16 cellular contexts compared by ENCODE assay signal in the genomic region with DNA sequence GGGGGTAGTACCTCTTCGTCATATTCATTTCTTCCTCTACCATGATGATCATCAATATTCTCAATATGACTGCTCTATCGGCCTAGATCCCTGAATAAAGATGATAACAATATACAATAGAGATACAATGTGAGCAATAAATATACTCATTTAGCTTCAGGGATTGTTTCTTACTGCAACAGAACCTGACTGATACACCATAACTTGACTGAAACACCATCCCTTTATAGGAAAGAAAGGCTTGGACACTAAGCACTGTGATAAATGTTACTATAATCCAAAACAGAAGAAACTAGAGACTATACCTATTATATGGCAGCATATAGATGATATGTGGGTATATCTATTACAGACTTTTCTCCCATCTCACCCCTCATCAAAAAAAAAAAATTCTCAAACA. TPM values are rescaled to one million over a fixed set of nuclear protein-coding genes. Genes with fewer than 3 reads are reported as not detected.
"Had no signal": no experiment of that assay in that cellular context is flagged by ENCODE, and none has a peak within 500 bp of the region (broad histone marks: within the 10 kb centered on the region; RNA-seq: fewer than 3 reads in every experiment).

No MANE protein-coding gene starts in this region.

- H3K4me1 Mint-ChIP-seq: activated B cell treated with CpG ODN at 0.5 μM for 24 hours; activated CD4-positive, alpha-beta T cell treated with anti-CD3 and anti-CD28 coated beads, Interleukin-2, amount 10 ng/mL, durations not matched to agents 24 days and 14 days; activated naive CD4-positive, alpha-beta T cell treated with anti-CD3 and anti-CD28 coated beads, Interleukin-2, amount 50 U/mL, for 24 hours; activated T-helper 17 cell treated with anti-CD3 and anti-CD28 coated beads, Interleukin-2, amount 50 U/mL, for 72 hours; endodermal cell; T-helper 17 cell had no signal

- H3K36me3 Mint-ChIP-seq: activated naive CD4-positive, alpha-beta T cell treated with anti-CD3 and anti-CD28 coated beads, Interleukin-2, amount 50 U/mL, for 24 hours; mesothelial cell of epicardium; neural progenitor cell had no signal

- H3K27ac Mint-ChIP-seq: activated B cell treated with CpG ODN at 0.5 μM for 24 hours; activated CD4-positive, alpha-beta T cell treated with anti-CD3 and anti-CD28 coated beads, Interleukin-2, amount 10 ng/mL, durations not matched to agents 24 days and 14 days; activated naive CD4-positive, alpha-beta T cell treated with anti-CD3 and anti-CD28 coated beads, Interleukin-2, amount 50 U/mL, for 24 hours; activated T-helper 17 cell treated with anti-CD3 and anti-CD28 coated beads, Interleukin-2, amount 50 U/mL, for 72 hours; endodermal cell; mesothelial cell of epicardium; neural progenitor cell; T-helper 17 cell had no signal

- ATAC-seq: activated T-helper 17 cell treated with anti-CD3 and anti-CD28 coated beads, Interleukin-2, amount 50 U/mL, for 72 hours; right cardiac atrium; T-helper 17 cell had no signal

- H3K4me3 Mint-ChIP-seq: activated B cell treated with CpG ODN at 0.5 μM for 24 hours; activated CD4-positive, alpha-beta T cell treated with anti-CD3 and anti-CD28 coated beads, Interleukin-2, amount 10 ng/mL, durations not matched to agents 24 days and 14 days; activated naive CD4-positive, alpha-beta T cell treated with anti-CD3 and anti-CD28 coated beads, Interleukin-2, amount 50 U/mL, for 24 hours; activated T-helper 17 cell treated with anti-CD3 and anti-CD28 coated beads, Interleukin-2, amount 50 U/mL, for 72 hours; endodermal cell; mesothelial cell of epicardium; neural progenitor cell; T-helper 17 cell had no signal

- H3K9ac ChIP-seq: neural progenitor cell had no signal

- H3K36me3 ChIP-seq: brain microvascular endothelial cell, neural progenitor cell had no signal

- H3K27me3 ChIP-seq: brain microvascular endothelial cell, neural progenitor cell had no signal

- DNase-seq: activated B cell treated with CpG ODN at 0.5 μM for 24 hours; activated CD4-positive, alpha-beta T cell treated with anti-CD3 and anti-CD28 coated beads, Interleukin-2, amount 10 ng/mL, durations not matched to agents 24 days and 14 days; activated CD8-positive, alpha-beta memory T cell treated with anti-CD3 and anti-CD28 coated beads for 24 hours; brain microvascular endothelial cell; endodermal cell; head of caudate nucleus; islet precursor cell; right cardiac atrium; stimulated activated CD4-positive, alpha-beta T cell treated with anti-CD3 and anti-CD28 coated beads, Interleukin-12 subunit alpha, Interleukin-12 subunit beta, amount 100 ng/mL, for 4 hours; stimulated activated naive CD4-positive, alpha-beta T cell; T-helper 17 cell had no signal

- H3K27ac ChIP-seq: neural progenitor cell had no signal

- H3K9me3 Mint-ChIP-seq: activated B cell treated with CpG ODN at 0.5 μM for 24 hours; activated CD4-positive, alpha-beta T cell treated with anti-CD3 and anti-CD28 coated beads, Interleukin-2, amount 10 ng/mL, durations not matched to agents 24 days and 14 days; activated naive CD4-positive, alpha-beta T cell treated with anti-CD3 and anti-CD28 coated beads, Interleukin-2, amount 50 U/mL, for 24 hours; activated T-helper 17 cell treated with anti-CD3 and anti-CD28 coated beads, Interleukin-2, amount 50 U/mL, for 72 hours; endodermal cell; mesothelial cell of epicardium; neural progenitor cell had no signal

RNA-seq across cellular contexts. Expression of gene RHOJ, which starts 1.2 kb away (rescaled TPM):
- total RNA-seq: activated B cell treated with CpG ODN at 0.5 μM for 24 hours; activated CD4-positive, alpha-beta T cell treated with anti-CD3 and anti-CD28 coated beads, Interleukin-2, amount 10 ng/mL, durations not matched to agents 24 days and 14 days; activated T-helper 17 cell treated with anti-CD3 and anti-CD28 coated beads, Interleukin-2, amount 50 U/mL, for 72 hours; endodermal cell; myocyte; T-helper 17 cell had no signal
